ENCODE assay signal across 22 cellular contexts in genomic region chrX:883588-883987, GRCh38.
DNase-seq lines count a peak whose midpoint lies in the region; ATAC-seq, FAIRE-seq and TF ChIP-seq lines count a peak whose summit lies in the region.
"Had no signal": no experiment of that assay in that cellular context is flagged by ENCODE, and none has a peak within 500 bp of the region (broad histone marks: within the 10 kb centered on the region; RNA-seq: fewer than 3 reads in every experiment).

No MANE protein-coding gene starts in this region.

- peaks cover 3% of the 10 kb centered on the region for H3K27me3 Mint-ChIP-seq in GM23338 (ENCODE audit: insufficient read depth, low read depth, poor library complexity)
- H3K27me3 Mint-ChIP-seq in endodermal cell (ENCODE audit: insufficient read depth): peaks cover 17% of the 10 kb centered on the region
- peaks cover 13% of the 10 kb centered on the region for H3K27me3 Mint-ChIP-seq in neural progenitor cell (ENCODE audit: insufficient read depth, low read depth)
- H3K27me3 Mint-ChIP-seq: IgD-negative memory B cell had no signal

- no peak overlapping the region for H3K4me2 ChIP-seq in GM23338
- no peak overlapping the region for H3K4me2 ChIP-seq in neural progenitor cell
- H3K4me2 ChIP-seq: BLaER1 treated with 17β-estradiol and CSF1 and Interleukin-3, amounts not matched to agents 10 nM and 100 nM had no signal

- H4K20me1 ChIP-seq in GM23338 (replicated peaks; ENCODE audit: insufficient read depth): no peaks in the 10 kb centered on the region; the same call in 1 of the 2 replicates
- H4K20me1 ChIP-seq in neural progenitor cell (ENCODE audit: low read depth): no peaks in the 10 kb centered on the region
- H4K20me1 ChIP-seq: BLaER1 treated with 17β-estradiol and CSF1 and Interleukin-3, amounts not matched to agents 10 nM and 100 nM had no signal

- 82 to 84% methylated on average over 6 to 10 of the region's 10 CpGs for WGBS in endodermal cell (ENCODE audit: insufficient coverage in 1 of 2, insufficient read length in 1 of 2), 2 experiments
- 32 to 33% methylated on average over 9 to 10 of the region's 10 CpGs for WGBS in pancreas, 2 donors

- no peak overlapping the region for H3K9ac ChIP-seq in endodermal cell (ENCODE audit: extremely low read depth, low read length, poor library complexity, severe bottlenecking)
- H3K9ac ChIP-seq in neural progenitor cell: no peak overlapping the region
- H3K9ac ChIP-seq: BLaER1 treated with 17β-estradiol and CSF1 and Interleukin-3, amounts not matched to agents 10 nM and 100 nM had no signal

- no peak for DNase-seq in GM23338 (ENCODE audit: low spot score)
- peak; percentile 31 for DNase-seq in RPMI8226
- DNase-seq in endodermal cell: peak; percentile 55
- no peak for DNase-seq in neural progenitor cell (ENCODE audit: low spot score)
- DNase-seq in upper lobe of right lung: no peak
- no peak for DNase-seq in hippocampal formation (lab: John Stamatoyannopoulos, UW)
- DNase-seq in pancreas: no peak
- DNase-seq: 8988T; CD8-positive, alpha-beta T cell; COR-L47; DMS 273 treated with DMSO at 0.1 percent for 48 hours; DMS53; DND-41; EL; KG1 had no signal

- H3K4me1 ChIP-seq in GM23338 (ENCODE audit: insufficient read depth) (no peaks in the 10 kb centered on the region), endodermal cell (ENCODE audit: control insufficient read depth, insufficient read depth, low read length) (no peaks in the 10 kb centered on the region), neural progenitor cell (no peaks in the 10 kb centered on the region), upper lobe of right lung (no peaks in the 10 kb centered on the region), pancreas (no peaks in the 10 kb centered on the region)
- H3K4me1 ChIP-seq: BLaER1 treated with 17β-estradiol and CSF1 and Interleukin-3, amounts not matched to agents 10 nM and 100 nM; HAP-1 had no signal

- H3K4me3 ChIP-seq in GM23338 (no peak overlapping the region), endodermal cell (ENCODE audit: low read length) (no peak overlapping the region), neural progenitor cell (no peak overlapping the region), upper lobe of right lung (no peak overlapping the region), pancreas (no peak overlapping the region)
- H3K4me3 ChIP-seq: BLaER1 treated with 17β-estradiol and CSF1 and Interleukin-3, amounts not matched to agents 10 nM and 100 nM; GM12878; HAP-1 had no signal

- peak overlapping the region; percentile 80; the same call in 1 of the 2 replicates for H2AFZ ChIP-seq in GM23338
- peak overlapping the region; percentile 42 for H2AFZ ChIP-seq in neural progenitor cell (replicated peaks)

- H3K27ac Mint-ChIP-seq in GM23338: no peak overlapping the region
- no peak overlapping the region for H3K27ac Mint-ChIP-seq in endodermal cell
- H3K27ac Mint-ChIP-seq in neural progenitor cell: peak overlapping the region; percentile 22
- H3K27ac Mint-ChIP-seq: B cell; CD8-positive, alpha-beta T cell; IgD-negative memory B cell had no signal

- H3K4me1 Mint-ChIP-seq in GM23338: no peaks in the 10 kb centered on the region
- H3K4me1 Mint-ChIP-seq in endodermal cell: peaks cover 7% of the 10 kb centered on the region
- no peaks in the 10 kb centered on the region for H3K4me1 Mint-ChIP-seq in neural progenitor cell
- H3K4me1 Mint-ChIP-seq: B cell, IgD-negative memory B cell had no signal

- no peak for FAIRE-seq in pancreas (lab: Jason Lieb, UNC)
- FAIRE-seq: GM12878, HTR-8/SVneo had no signal

- no peak overlapping the region for H3K27ac ChIP-seq in GM23338 (ENCODE audit: low read depth)
- no peak overlapping the region for H3K27ac ChIP-seq in endodermal cell (ENCODE audit: low read depth, low read length)
- no peak overlapping the region for H3K27ac ChIP-seq in neural progenitor cell
- no peak overlapping the region for H3K27ac ChIP-seq in upper lobe of right lung
- H3K27ac ChIP-seq in pancreas: no peak overlapping the region
- H3K27ac ChIP-seq: BLaER1 treated with 17β-estradiol and CSF1 and Interleukin-3, amounts not matched to agents 10 nM and 100 nM had no signal

- no peak overlapping the region for H3K4me3 Mint-ChIP-seq in GM23338
- H3K4me3 Mint-ChIP-seq in endodermal cell: no peak overlapping the region
- H3K4me3 Mint-ChIP-seq in neural progenitor cell: no peak overlapping the region
- H3K4me3 Mint-ChIP-seq: B cell; CD8-positive, alpha-beta T cell; IgD-negative memory B cell had no signal

- H3K9me3 ChIP-seq in endodermal cell (ENCODE audit: control insufficient read depth, low read length) (no peaks in the 10 kb centered on the region), neural progenitor cell (ENCODE audit: low read depth) (peaks cover 10% of the 10 kb centered on the region), upper lobe of right lung (no peaks in the 10 kb centered on the region), pancreas (no peaks in the 10 kb centered on the region)
- H3K9me3 ChIP-seq: HAP-1 had no signal

- ATAC-seq in GM23338 (no peak), HG02759 (IDR thresholded peaks at IDR 0.05; ENCODE audit: unreplicated experiment) (no peak), upper lobe of right lung (no peak), pancreas (no peak)
- ATAC-seq: CD8-positive, alpha-beta T cell; GM12878 had no signal

- TF ChIP-seq CTCF in GM23338 (conservative IDR thresholded peaks at IDR 0.05; ENCODE audit: low read depth in 2 of 2) (no peak), endodermal cell (conservative IDR thresholded peaks at IDR 0.05) (no peak), neural progenitor cell (IDR thresholded peaks at IDR 0.05) (no peak), upper lobe of right lung (IDR thresholded peaks at IDR 0.05) (no peak), pancreas (IDR thresholded peaks at IDR 0.05) (no peak)

- H3K36me3 ChIP-seq in GM23338 (ENCODE audit: insufficient read depth): no peaks in the 10 kb centered on the region
- no peaks in the 10 kb centered on the region for H3K36me3 ChIP-seq in endodermal cell (ENCODE audit: control insufficient read depth, insufficient read depth, low read length)
- no peaks in the 10 kb centered on the region for H3K36me3 ChIP-seq in neural progenitor cell
- H3K36me3 ChIP-seq in upper lobe of right lung: no peaks in the 10 kb centered on the region
- no peaks in the 10 kb centered on the region for H3K36me3 ChIP-seq in pancreas
- H3K36me3 ChIP-seq: BLaER1 treated with 17β-estradiol and CSF1 and Interleukin-3, amounts not matched to agents 10 nM and 100 nM; HAP-1 had no signal

- H3F3A ChIP-seq in GM23338 (replicated peaks; ENCODE audit: low read depth): no peaks in the 10 kb centered on the region
- no peaks in the 10 kb centered on the region for H3F3A ChIP-seq in neural progenitor cell (ENCODE audit: low read depth)

- H3K79me2 ChIP-seq in GM23338 (replicated peaks; ENCODE audit: insufficient read depth): no peaks in the 10 kb centered on the region
- H3K79me2 ChIP-seq in neural progenitor cell (ENCODE audit: low read depth): no peaks in the 10 kb centered on the region

- peaks cover 39% of the 10 kb centered on the region for H3K36me3 Mint-ChIP-seq in GM23338 (ENCODE audit: low read depth)
- H3K36me3 Mint-ChIP-seq in endodermal cell (ENCODE audit: low read depth): no peaks in the 10 kb centered on the region
- no peaks in the 10 kb centered on the region for H3K36me3 Mint-ChIP-seq in neural progenitor cell
- H3K36me3 Mint-ChIP-seq: CD8-positive, alpha-beta T cell had no signal

- H3K9me3 Mint-ChIP-seq in GM23338 (peaks cover 87% of the 10 kb centered on the region), endodermal cell (peaks cover 3% of the 10 kb centered on the region), neural progenitor cell (peaks cover 6% of the 10 kb centered on the region)

- H3K27me3 ChIP-seq in GM23338 (ENCODE audit: insufficient read depth) (no peaks in the 10 kb centered on the region), endodermal cell (ENCODE audit: control insufficient read depth, insufficient read depth, low read length, poor library complexity, severe bottlenecking) (no peaks in the 10 kb centered on the region), neural progenitor cell (no peaks in the 10 kb centered on the region), upper lobe of right lung (no peaks in the 10 kb centered on the region), pancreas (no peaks in the 10 kb centered on the region)

- no peaks in the 10 kb centered on the region for H3K9me2 ChIP-seq in GM23338 (ENCODE audit: insufficient read depth)

- intact Hi-C loops in upper lobe of right lung (cut with DNase I): no loop called here
- intact Hi-C loops in pancreas (cut with DNase I): no loop called here

TF ChIP-seq in GM23338, 12 proteins besides CTCF, POLR2A, EP300 and RAD21:
- TF ChIP-seq ETS1 (IDR thresholded peaks at IDR 0.05) (no peak), CREB1 (CRISPR knock-in tag; IDR thresholded peaks at IDR 0.05; ENCODE audit: low read depth) (no peak)

Comparison
In these comparisons a context has a peak if more than half of its experiments do, and no peak if none do; other contexts are left out.
1. DNase-seq: peak in RPMI8226 (single experiment) and endodermal cell (single experiment); none in GM23338 (single experiment), neural progenitor cell (single experiment), upper lobe of right lung (single experiment), hippocampal formation (0 of 2) and pancreas (0 of 6).